ENCODE assay signal across 8 cellular contexts in the genomic region with DNA sequence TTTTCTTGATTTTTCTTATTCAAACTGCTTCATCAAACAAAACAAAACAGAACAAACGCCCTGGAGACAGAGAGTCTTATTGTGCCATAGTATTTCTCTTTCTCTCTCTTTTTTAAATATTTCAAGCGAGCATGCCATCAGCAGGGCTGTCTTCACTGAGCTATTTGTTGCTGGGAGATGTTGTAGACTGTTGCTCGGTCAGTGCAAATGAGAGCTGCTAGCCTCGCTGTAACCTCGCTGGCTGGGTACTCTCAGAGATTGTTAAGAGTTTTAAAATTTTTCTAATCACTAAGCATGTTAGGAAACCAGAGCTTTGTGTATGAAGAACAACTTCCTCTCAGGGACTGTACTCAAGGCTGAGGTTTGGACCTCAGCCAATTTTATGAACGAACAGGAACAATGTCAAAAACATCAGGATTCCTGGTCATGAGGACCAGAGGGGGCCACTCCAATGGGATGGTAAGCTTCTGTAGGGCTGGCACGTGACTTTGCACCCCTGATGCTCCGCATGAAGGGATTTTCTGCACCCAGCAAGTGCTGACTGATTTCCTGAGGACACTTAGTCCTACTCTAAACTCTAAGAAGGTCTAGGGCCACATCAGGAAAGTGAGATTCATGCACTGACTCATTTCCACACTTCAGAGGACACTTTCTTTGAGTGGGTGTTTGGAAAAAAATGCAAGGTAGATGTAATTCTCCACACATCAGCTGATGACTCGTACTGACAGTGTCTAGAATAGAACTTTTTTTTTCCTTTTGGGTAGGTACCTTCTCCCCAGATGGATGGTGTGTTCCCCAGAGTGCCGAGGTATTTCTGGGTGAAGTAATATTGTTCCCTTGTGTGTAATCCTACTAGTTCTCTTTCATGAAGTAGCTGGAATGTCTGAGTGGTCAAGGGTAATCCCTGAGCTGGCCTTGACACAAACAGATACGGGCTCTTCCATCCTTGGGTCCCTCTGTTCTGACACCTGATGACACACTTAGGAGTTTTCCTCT. TPM values are rescaled to one million over a fixed set of nuclear protein-coding genes. Genes with fewer than 3 reads are reported as not detected.
DNase-seq lines count a peak whose midpoint lies in the region; ATAC-seq lines count a peak whose summit lies in the region.

No MANE protein-coding gene starts in this region.

- peaks cover 18% of the 10 kb centered on the region for H3K36me3 Mint-ChIP-seq in activated CD8-positive, alpha-beta memory T cell treated with anti-CD3 and anti-CD28 coated beads, Interleukin-2, amount 10 ng/mL, durations not matched to agents 7 days and 5 days

- CTCF ChIA-PET in activated CD8-positive, alpha-beta memory T cell treated with anti-CD3 and anti-CD28 coated beads, Interleukin-2, amount 10 ng/mL, durations not matched to agents 7 days and 5 days (lab: Charles Lee) = interaction anchor here (1.1 to 2.3 kb wide), 4 partner anchors 20 to 390 kb away, joined by 3 to 6 read pairs (median 4); a partner anchor contains a TSS

- ATAC-seq in GM21723 (IDR thresholded peaks at IDR 0.05; ENCODE audit: unreplicated experiment) = peak; percentile 86
- peak; percentile 81 for ATAC-seq in activated CD8-positive, alpha-beta memory T cell treated with anti-CD3 and anti-CD28 coated beads, Interleukin-2, amount 10 ng/mL, durations not matched to agents 7 days and 5 days

- H3K27ac Mint-ChIP-seq in activated CD8-positive, alpha-beta memory T cell treated with anti-CD3 and anti-CD28 coated beads, Interleukin-2, amount 10 ng/mL, durations not matched to agents 7 days and 5 days = peak overlapping the region; percentile 48

- no peaks in the 10 kb centered on the region for H3K36me3 ChIP-seq in skeletal muscle tissue (ENCODE audit: control insufficient read depth in 3 of 3, insufficient read depth in 3 of 3, low read length in 3 of 3)

- peak; percentile 59 for DNase-seq in GF-D8 (lab: John Stamatoyannopoulos, UW)
- peak; percentile 7 for DNase-seq in LoVo (ENCODE audit: low spot score)
- DNase-seq in activated CD8-positive, alpha-beta memory T cell treated with anti-CD3 and anti-CD28 coated beads, Interleukin-2, amount 10 ng/mL, durations not matched to agents 7 days and 5 days = peak; percentile 64
- peak; percentile 57 for DNase-seq in fibroblast of the conjunctiva (ENCODE audit: low read depth)
- no peak for DNase-seq in NCI-H1694 treated with DMSO at 0.1 percent for 48 hours (lab: John Stamatoyannopoulos, UW)
- no peak for DNase-seq in T1000 (lab: John Stamatoyannopoulos, UW)

- H3K4me1 ChIP-seq in skeletal muscle tissue (ENCODE audit: control insufficient read depth in 3 of 3, insufficient read depth in 3 of 3, low read length in 3 of 3) = peaks cover 9 to 11% (median 11%) of the 10 kb centered on the region in 3 donors

- no peaks in the 10 kb centered on the region for H3K9me3 ChIP-seq in skeletal muscle tissue (ENCODE audit: control insufficient read depth in 3 of 3, low read length in 3 of 3)

- peak overlapping the region; percentile 43 for H3K27ac ChIP-seq in skeletal muscle tissue (ENCODE audit: low read depth, low read length)

- H3K4me3 Mint-ChIP-seq in activated CD8-positive, alpha-beta memory T cell treated with anti-CD3 and anti-CD28 coated beads, Interleukin-2, amount 10 ng/mL, durations not matched to agents 7 days and 5 days = no peak overlapping the region

- H3K27me3 Mint-ChIP-seq in activated CD8-positive, alpha-beta memory T cell treated with anti-CD3 and anti-CD28 coated beads, Interleukin-2, amount 10 ng/mL, durations not matched to agents 7 days and 5 days = peaks cover 30% of the 10 kb centered on the region

- peaks cover 3% of the 10 kb centered on the region for H3K9me3 Mint-ChIP-seq in activated CD8-positive, alpha-beta memory T cell treated with anti-CD3 and anti-CD28 coated beads, Interleukin-2, amount 10 ng/mL, durations not matched to agents 7 days and 5 days (ENCODE audit: low read depth)

- H3K9ac ChIP-seq in skeletal muscle tissue (ENCODE audit: low read depth in 1 of 3, low read length in 3 of 3) = no peak overlapping the region

- no peaks in the 10 kb centered on the region for H3K27me3 ChIP-seq in skeletal muscle tissue (ENCODE audit: control insufficient read depth in 3 of 3, insufficient read depth in 3 of 3, low read length in 3 of 3)

- H3K4me1 Mint-ChIP-seq in activated CD8-positive, alpha-beta memory T cell treated with anti-CD3 and anti-CD28 coated beads, Interleukin-2, amount 10 ng/mL, durations not matched to agents 7 days and 5 days = peaks cover 35% of the 10 kb centered on the region

- no peak overlapping the region for H3K4me3 ChIP-seq in skeletal muscle tissue (ENCODE audit: low read length in 3 of 3)

RNA-seq across cellular contexts. Expression of a gene that starts 59.7 kb away (rescaled TPM):
- total RNA-seq in activated CD8-positive, alpha-beta memory T cell treated with anti-CD3 and anti-CD28 coated beads, Interleukin-2, amount 10 ng/mL, durations not matched to agents 7 days and 5 days = under 1 TPM; 0.40 to 0.41 TPM
- total RNA-seq in skeletal muscle tissue = 6.3 TPM

Comparison
In these comparisons a context has a peak if more than half of its experiments do, and no peak if none do; other contexts are left out.
1. DNase-seq: peak in GF-D8 (single experiment), LoVo (single experiment), activated CD8-positive, alpha-beta memory T cell treated with anti-CD3 and anti-CD28 coated beads, Interleukin-2, amount 10 ng/mL, durations not matched to agents 7 days and 5 days (single experiment) and fibroblast of the conjunctiva (single experiment); none in NCI-H1694 treated with DMSO at 0.1 percent for 48 hours (single experiment) and T1000 (single experiment).